In the genomic region with DNA sequence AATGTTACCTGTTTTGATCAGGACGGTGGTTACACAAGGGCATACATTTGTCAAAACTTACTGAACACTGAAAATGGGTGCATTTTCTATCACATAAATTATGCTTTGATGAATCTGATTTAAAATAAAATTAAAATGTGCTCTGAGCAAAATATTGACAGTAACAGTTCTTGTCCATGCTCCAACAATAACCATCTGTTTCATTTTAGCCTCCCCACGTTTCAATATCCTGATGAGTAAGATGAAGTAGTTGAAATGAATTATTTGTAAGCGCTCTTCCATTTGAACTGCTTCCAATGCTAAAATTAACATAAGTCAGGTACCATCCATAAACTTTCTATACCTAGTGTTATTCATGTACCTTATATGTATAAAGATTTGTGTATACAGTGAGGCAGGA, we compare ENCODE assay signal across 29 cellular contexts.
"Had no signal": no experiment of that assay in that cellular context is flagged by ENCODE, and none has a peak within 500 bp of the region (broad histone marks: within the 10 kb centered on the region; RNA-seq: fewer than 3 reads in every experiment).

No MANE protein-coding gene starts in this region.

- H3K4me1 Mint-ChIP-seq: memory B cell, neural crest cell had no signal

- H3K4me3 ChIP-seq: adrenal gland, ascending aorta, esophagus squamous epithelium, gastroesophageal sphincter, mucosa of descending colon, right lobe of liver, skin epidermis, stomach, suprapubic skin, transverse colon had no signal

- H3K9me3 ChIP-seq: adrenal gland, ascending aorta, esophagus squamous epithelium, gastroesophageal sphincter, mucosa of descending colon, right lobe of liver, suprapubic skin had no signal

- H3K27ac Mint-ChIP-seq: activated CD4-positive, alpha-beta memory T cell treated with anti-CD3 and anti-CD28 coated beads, Interleukin-2, amount 10 ng/mL, durations not matched to agents 7 days and 5 days; activated CD4-positive, alpha-beta T cell treated with anti-CD3 and anti-CD28 coated beads, Interleukin-2, amount 10 ng/mL, durations not matched to agents 24 days and 14 days; memory B cell; T-helper 17 cell had no signal

- H3K27ac ChIP-seq: adrenal gland, ascending aorta, brain microvascular endothelial cell, esophagus squamous epithelium, right lobe of liver, stomach, suprapubic skin, transverse colon had no signal

- H3K36me3 ChIP-seq: adrenal gland, ascending aorta, brain microvascular endothelial cell, esophagus squamous epithelium, right lobe of liver, suprapubic skin, transverse colon had no signal

- H3K4me1 ChIP-seq: adrenal gland, right lobe of liver, transverse colon had no signal

- H3K27me3 Mint-ChIP-seq: activated CD4-positive, alpha-beta memory T cell treated with anti-CD3 and anti-CD28 coated beads, Interleukin-2, amount 10 ng/mL, durations not matched to agents 7 days and 5 days; activated CD4-positive, alpha-beta T cell treated with anti-CD3 and anti-CD28 coated beads, Interleukin-2, amount 10 ng/mL, durations not matched to agents 24 days and 14 days; memory B cell; T-helper 17 cell had no signal

- DNase-seq: activated CD4-positive, alpha-beta memory T cell treated with anti-CD3 and anti-CD28 coated beads, Interleukin-2, amount 10 ng/mL, durations not matched to agents 7 days and 5 days; activated CD4-positive, alpha-beta T cell treated with anti-CD3 and anti-CD28 coated beads, Interleukin-2, amount 10 ng/mL, durations not matched to agents 24 days and 14 days; activated CD4-positive, CD25-positive, alpha-beta regulatory T cell; activated gamma-delta T cell; activated naive CD4-positive, alpha-beta T cell treated with anti-CD3 and anti-CD28 coated beads, Interleukin-2, amount 50 U/mL, for 16 hours; activated T-cell treated with anti-CD3 and anti-CD28 coated beads for 4 hours; adrenal gland; brain microvascular endothelial cell; central memory CD4-positive, alpha-beta T cell; effector memory CD4-positive, alpha-beta T cell; esophagus squamous epithelium; head of caudate nucleus; hypothalamus; left cardiac atrium; mucosa of descending colon; occipital lobe; posterior cingulate gyrus; right lobe of liver; stimulated activated CD4-positive, alpha-beta T cell treated with anti-CD3 and anti-CD28 coated beads, Interleukin-1b, Interleukin-23, amount 100 ng/mL, for 48 hours; stomach; SW 1271; T-helper 17 cell; transverse colon had no signal

- ATAC-seq: gastroesophageal sphincter, left cardiac atrium, mucosa of descending colon, right lobe of liver, T-helper 17 cell had no signal

- H3K27me3 ChIP-seq: adrenal gland, ascending aorta, brain microvascular endothelial cell, esophagus squamous epithelium, gastroesophageal sphincter, right lobe of liver, stomach, suprapubic skin, transverse colon had no signal

- H3K4me3 Mint-ChIP-seq: activated CD4-positive, alpha-beta memory T cell treated with anti-CD3 and anti-CD28 coated beads, Interleukin-2, amount 10 ng/mL, durations not matched to agents 7 days and 5 days; activated CD4-positive, alpha-beta T cell treated with anti-CD3 and anti-CD28 coated beads, Interleukin-2, amount 10 ng/mL, durations not matched to agents 24 days and 14 days; memory B cell; neural crest cell; T-helper 17 cell had no signal
